ENCODE assay signal across 3 cellular contexts in the genomic region with DNA sequence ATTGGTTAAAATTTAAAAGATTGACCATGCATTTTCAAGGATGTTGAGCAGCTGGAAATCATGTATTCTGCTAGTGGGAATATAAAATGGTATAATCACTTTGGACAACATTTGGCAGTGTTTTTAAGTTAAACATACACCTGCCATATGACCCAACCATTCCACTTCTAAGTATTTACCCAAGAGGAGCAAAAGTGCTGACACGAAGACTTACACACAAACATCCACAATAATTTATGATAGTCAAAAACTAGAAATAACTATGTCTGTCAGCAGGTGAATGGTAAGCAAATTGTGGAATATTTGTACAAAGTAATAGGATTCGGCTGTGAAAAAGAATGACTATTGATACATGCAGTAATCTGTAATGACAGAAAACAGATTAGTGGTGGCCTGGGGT.
TF ChIP-seq lines count a peak whose summit lies in the region.

No MANE protein-coding gene starts in this region.

TF ChIP-seq in A549, 52 proteins besides CTCF, POLR2A, EP300 and RAD21:
- TF ChIP-seq ZFP36 (IDR thresholded peaks at IDR 0.05; ENCODE audit: borderline replicate concordance, partially characterized antibody) (no peak), MAFK (IDR thresholded peaks at IDR 0.05; ENCODE audit: partially characterized antibody) (peak; percentile 62)
TF ChIP-seq in A549: peak in this region for 1.

TF ChIP-seq in GM23338, 12 proteins besides CTCF, POLR2A, EP300 and RAD21:
- TF ChIP-seq, protein P1, sequence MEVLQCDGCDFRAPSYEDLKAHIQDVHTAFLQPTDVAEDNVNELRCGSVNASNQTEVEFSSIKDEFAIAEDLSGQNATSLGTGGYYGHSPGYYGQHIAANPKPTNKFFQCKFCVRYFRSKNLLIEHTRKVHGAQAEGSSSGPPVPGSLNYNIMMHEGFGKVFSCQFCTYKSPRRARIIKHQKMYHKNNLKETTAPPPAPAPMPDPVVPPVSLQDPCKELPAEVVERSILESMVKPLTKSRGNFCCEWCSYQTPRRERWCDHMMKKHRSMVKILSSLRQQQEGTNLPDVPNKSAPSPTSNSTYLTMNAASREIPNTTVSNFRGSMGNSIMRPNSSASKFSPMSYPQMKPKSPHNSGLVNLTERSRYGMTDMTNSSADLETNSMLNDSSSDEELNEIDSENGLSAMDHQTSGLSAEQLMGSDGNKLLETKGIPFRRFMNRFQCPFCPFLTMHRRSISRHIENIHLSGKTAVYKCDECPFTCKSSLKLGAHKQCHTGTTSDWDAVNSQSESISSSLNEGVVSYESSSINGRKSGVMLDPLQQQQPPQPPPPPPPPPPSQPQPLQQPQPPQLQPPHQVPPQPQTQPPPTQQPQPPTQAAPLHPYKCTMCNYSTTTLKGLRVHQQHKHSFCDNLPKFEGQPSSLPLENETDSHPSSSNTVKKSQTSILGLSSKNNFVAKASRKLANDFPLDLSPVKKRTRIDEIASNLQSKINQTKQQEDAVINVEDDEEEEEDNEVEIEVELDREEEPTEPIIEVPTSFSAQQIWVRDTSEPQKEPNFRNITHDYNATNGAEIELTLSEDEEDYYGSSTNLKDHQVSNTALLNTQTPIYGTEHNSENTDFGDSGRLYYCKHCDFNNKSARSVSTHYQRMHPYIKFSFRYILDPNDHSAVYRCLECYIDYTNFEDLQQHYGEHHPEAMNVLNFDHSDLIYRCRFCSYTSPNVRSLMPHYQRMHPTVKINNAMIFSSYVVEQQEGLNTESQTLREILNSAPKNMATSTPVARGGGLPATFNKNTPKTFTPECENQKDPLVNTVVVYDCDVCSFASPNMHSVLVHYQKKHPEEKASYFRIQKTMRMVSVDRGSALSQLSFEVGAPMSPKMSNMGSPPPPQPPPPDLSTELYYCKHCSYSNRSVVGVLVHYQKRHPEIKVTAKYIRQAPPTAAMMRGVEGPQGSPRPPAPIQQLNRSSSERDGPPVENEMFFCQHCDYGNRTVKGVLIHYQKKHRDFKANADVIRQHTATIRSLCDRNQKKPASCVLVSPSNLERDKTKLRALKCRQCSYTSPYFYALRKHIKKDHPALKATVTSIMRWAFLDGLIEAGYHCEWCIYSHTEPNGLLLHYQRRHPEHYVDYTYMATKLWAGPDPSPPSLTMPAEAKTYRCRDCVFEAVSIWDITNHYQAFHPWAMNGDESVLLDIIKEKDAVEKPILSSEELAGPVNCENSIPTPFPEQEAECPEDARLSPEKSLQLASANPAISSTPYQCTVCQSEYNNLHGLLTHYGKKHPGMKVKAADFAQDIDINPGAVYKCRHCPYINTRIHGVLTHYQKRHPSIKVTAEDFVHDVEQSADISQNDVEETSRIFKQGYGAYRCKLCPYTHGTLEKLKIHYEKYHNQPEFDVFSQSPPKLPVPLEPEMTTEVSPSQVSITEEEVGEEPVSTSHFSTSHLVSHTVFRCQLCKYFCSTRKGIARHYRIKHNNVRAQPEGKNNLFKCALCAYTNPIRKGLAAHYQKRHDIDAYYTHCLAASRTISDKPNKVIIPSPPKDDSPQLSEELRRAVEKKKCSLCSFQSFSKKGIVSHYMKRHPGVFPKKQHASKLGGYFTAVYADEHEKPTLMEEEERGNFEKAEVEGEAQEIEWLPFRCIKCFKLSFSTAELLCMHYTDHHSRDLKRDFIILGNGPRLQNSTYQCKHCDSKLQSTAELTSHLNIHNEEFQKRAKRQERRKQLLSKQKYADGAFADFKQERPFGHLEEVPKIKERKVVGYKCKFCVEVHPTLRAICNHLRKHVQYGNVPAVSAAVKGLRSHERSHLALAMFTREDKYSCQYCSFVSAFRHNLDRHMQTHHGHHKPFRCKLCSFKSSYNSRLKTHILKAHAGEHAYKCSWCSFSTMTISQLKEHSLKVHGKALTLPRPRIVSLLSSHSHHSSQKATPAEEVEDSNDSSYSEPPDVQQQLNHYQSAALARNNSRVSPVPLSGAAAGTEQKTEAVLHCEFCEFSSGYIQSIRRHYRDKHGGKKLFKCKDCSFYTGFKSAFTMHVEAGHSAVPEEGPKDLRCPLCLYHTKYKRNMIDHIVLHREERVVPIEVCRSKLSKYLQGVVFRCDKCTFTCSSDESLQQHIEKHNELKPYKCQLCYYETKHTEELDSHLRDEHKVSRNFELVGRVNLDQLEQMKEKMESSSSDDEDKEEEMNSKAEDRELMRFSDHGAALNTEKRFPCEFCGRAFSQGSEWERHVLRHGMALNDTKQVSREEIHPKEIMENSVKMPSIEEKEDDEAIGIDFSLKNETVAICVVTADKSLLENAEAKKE (CRISPR knock-in tag; IDR thresholded peaks at IDR 0.05), result no peak
- TF ChIP-seq POLR2AphosphoS5 (IDR thresholded peaks at IDR 0.05; ENCODE audit: low read depth) (no peak), ZNF114 (CRISPR knock-in tag; IDR thresholded peaks at IDR 0.05) (no peak), ZNF331 (CRISPR knock-in tag; IDR thresholded peaks at IDR 0.05; ENCODE audit: low read depth) (no peak), CREB1 (CRISPR knock-in tag; IDR thresholded peaks at IDR 0.05; ENCODE audit: low read depth) (no peak), EZH2 (IDR thresholded peaks at IDR 0.05; ENCODE audit: low read depth, unreplicated experiment) (no peak)
- TF ChIP-seq, protein P2, sequence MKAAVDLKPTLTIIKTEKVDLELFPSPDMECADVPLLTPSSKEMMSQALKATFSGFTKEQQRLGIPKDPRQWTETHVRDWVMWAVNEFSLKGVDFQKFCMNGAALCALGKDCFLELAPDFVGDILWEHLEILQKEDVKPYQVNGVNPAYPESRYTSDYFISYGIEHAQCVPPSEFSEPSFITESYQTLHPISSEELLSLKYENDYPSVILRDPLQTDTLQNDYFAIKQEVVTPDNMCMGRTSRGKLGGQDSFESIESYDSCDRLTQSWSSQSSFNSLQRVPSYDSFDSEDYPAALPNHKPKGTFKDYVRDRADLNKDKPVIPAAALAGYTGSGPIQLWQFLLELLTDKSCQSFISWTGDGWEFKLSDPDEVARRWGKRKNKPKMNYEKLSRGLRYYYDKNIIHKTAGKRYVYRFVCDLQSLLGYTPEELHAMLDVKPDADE (IDR thresholded peaks at IDR 0.05), result no peak
TF ChIP-seq in GM23338: peak in this region for 0.

TF ChIP-seq in GM12878, 131 proteins besides CTCF, POLR2A, EP300 and RAD21:
- TF ChIP-seq, protein P3, sequence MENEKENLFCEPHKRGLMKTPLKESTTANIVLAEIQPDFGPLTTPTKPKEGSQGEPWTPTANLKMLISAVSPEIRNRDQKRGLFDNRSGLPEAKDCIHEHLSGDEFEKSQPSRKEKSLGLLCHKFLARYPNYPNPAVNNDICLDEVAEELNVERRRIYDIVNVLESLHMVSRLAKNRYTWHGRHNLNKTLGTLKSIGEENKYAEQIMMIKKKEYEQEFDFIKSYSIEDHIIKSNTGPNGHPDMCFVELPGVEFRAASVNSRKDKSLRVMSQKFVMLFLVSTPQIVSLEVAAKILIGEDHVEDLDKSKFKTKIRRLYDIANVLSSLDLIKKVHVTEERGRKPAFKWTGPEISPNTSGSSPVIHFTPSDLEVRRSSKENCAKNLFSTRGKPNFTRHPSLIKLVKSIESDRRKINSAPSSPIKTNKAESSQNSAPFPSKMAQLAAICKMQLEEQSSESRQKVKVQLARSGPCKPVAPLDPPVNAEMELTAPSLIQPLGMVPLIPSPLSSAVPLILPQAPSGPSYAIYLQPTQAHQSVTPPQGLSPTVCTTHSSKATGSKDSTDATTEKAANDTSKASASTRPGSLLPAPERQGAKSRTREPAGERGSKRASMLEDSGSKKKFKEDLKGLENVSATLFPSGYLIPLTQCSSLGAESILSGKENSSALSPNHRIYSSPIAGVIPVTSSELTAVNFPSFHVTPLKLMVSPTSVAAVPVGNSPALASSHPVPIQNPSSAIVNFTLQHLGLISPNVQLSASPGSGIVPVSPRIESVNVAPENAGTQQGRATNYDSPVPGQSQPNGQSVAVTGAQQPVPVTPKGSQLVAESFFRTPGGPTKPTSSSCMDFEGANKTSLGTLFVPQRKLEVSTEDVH (IDR thresholded peaks at IDR 0.05; ENCODE audit: low read depth, partially characterized antibody), result no peak
- TF ChIP-seq SMAD5 (IDR thresholded peaks at IDR 0.05; ENCODE audit: low read depth) (no peak), PML (IDR thresholded peaks at IDR 0.05; ENCODE audit: low read length) (no peak), MTA3 (IDR thresholded peaks at IDR 0.05; ENCODE audit: borderline replicate concordance, low read length) (no peak), RAD51 (IDR thresholded peaks at IDR 0.05) (no peak), LARP7 (IDR thresholded peaks at IDR 0.05) (no peak)
TF ChIP-seq in GM12878: peak in this region for 0.
